ENCODE assay signal across 32 cellular contexts in genomic region chr21:29166333-29166732, GRCh38. TPM values are rescaled to one million over a fixed set of nuclear protein-coding genes. Genes with fewer than 3 reads are reported as not detected.
"Had no signal": no experiment of that assay in that cellular context is flagged by ENCODE, and none has a peak within 500 bp of the region (broad histone marks: within the 10 kb centered on the region; RNA-seq: fewer than 3 reads in every experiment).

No MANE protein-coding gene starts in this region.

- H3K27ac ChIP-seq: cardiac muscle cell, Peyer's patch, WERI-Rb-1 had no signal

- H3K4me3 ChIP-seq: ascending aorta, cardiac muscle cell, MG63, Peyer's patch had no signal

- H3K27me3 ChIP-seq: ascending aorta, cardiac muscle cell, MG63, Peyer's patch had no signal

- H3K36me3 ChIP-seq: ascending aorta, cardiac muscle cell, MG63, Peyer's patch, WERI-Rb-1 had no signal

- ATAC-seq: activated CD8-positive, alpha-beta T cell treated with anti-CD3 and anti-CD28 coated beads for 36 hours; PC-3; Right ventricle myocardium inferior; SK-N-SH treated with all-trans-retinoic acid at 6 μM for 48 hours; T-cell had no signal

- H3K9me3 ChIP-seq: ascending aorta, MG63, Peyer's patch had no signal

- H3K4me1 ChIP-seq: Peyer's patch had no signal

- DNase-seq: activated CD4-positive, alpha-beta T cell treated with anti-CD3 and anti-CD28 coated beads for 1 hour; activated CD4-positive, alpha-beta T cell treated with anti-CD3 and anti-CD28 coated beads for 48 hours; activated CD4-positive, CD25-positive, alpha-beta regulatory T cell; activated CD8-positive, alpha-beta T cell treated with anti-CD3 and anti-CD28 coated beads for 36 hours; activated gamma-delta T cell; activated naive CD4-positive, alpha-beta T cell treated with Interleukin-2 at 50 U/mL for 16 hours; activated naive CD8-positive, alpha-beta T cell treated with anti-CD3 and anti-CD28 coated beads, Interleukin-2, amount 10 ng/mL, durations not matched to agents 7 days and 5 days; activated T-cell treated with anti-CD3 and anti-CD28 coated beads, Interleukin-2, amount 50 U/mL, for 24 hours; amygdala; Karpas-422; MG63; NCI-H1105; NCI-H1436 treated with DMSO at 0.1 percent for 48 hours; NCI-H1694 treated with DMSO at 0.1 percent for 48 hours; NCI-H2029; NCI-H345; NCI-H524 treated with DMSO at 0.1 percent for 48 hours; NK-92 treated with Interleukin-12 subunit alpha and Interleukin-12 subunit beta, amount 100 ng/mL, for 24 hours; PC-3; Peyer's patch; RPMI8226; SIG-M5; T-cell; T-helper 2 cell; T-helper 9 cell; WERI-Rb-1 had no signal

RNA-seq across cellular contexts. Expression of gene MAP3K7CL, which starts 35.9 kb away (rescaled TPM):
- total RNA-seq: NCI-H460, SK-MEL-5 had no signal
